ENCODE assay signal across 7 cellular contexts in the genomic region with DNA sequence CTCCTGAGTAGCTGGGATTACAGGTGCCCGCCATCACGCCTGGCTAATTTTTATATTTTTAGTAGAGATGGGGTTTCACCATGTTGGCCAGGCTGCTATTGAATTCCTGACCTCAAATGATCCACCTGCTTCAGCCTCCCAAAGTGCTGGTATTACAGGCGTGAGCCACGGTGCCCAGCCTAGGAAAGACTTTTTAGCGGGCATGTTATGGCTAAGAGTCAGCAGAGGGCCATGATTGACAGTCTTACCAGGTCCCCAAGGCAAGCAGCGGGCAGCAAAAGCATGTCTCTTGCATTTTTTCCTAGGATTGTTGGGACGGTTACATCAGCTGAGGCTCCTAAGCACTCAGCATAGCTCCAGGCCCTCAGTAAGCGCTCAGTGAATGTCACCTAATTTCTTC.
DNase-seq lines count a peak whose midpoint lies in the region; ATAC-seq, FAIRE-seq and TF ChIP-seq lines count a peak whose summit lies in the region.
"Not testable (repeated sequence)": the region's sequence is repeated elsewhere in the genome, so short reads cannot be mapped to it uniquely, and the experiment has no call there.

No MANE protein-coding gene starts in this region.

- POLR2A ChIA-PET in IMR-90 (lab: Charles Lee; ENCODE audit: unreplicated experiment); endothelial cell of umbilical vein (lab: Charles Lee): not testable (repeated sequence)

- not testable (repeated sequence) for H3K9me3 ChIP-seq in IMR-90 (ENCODE audit: control insufficient read depth, insufficient read depth, low read length); endothelial cell of umbilical vein (replicated peaks; ENCODE audit: control insufficient read depth, insufficient read depth, low read length); parathyroid adenoma (ENCODE audit: control insufficient read depth, low read length); thyroid gland

- not testable (repeated sequence) for H3K4me1 ChIP-seq in IMR-90 (ENCODE audit: control insufficient read depth, insufficient read depth, low read length); endothelial cell of umbilical vein (ENCODE audit: control insufficient read depth, extremely low read depth, insufficient read depth, low read length)
- H3K4me1 ChIP-seq in parathyroid adenoma (peaks cover 11% of the 10 kb centered on the region), thyroid gland (peaks cover 7 to 14% of the 10 kb centered on the region in 2 donors)

- in situ Hi-C loops in IMR-90 (cut with MboI; ENCODE audit: low sequenced_read_pairs): not testable (repeated sequence)

- FAIRE-seq in endothelial cell of umbilical vein (lab: Jason Lieb, UNC): peak; percentile 26

- CTCF ChIA-PET in IMR-90 (lab: Yijun Ruan, JAX); endothelial cell of umbilical vein (lab: Charles Lee): not testable (repeated sequence)

- 97% methylated on average over 4 of the region's 8 CpGs; no CpG with 5 or more reads in 1 of the 2 experiments for WGBS in IMR-90 (ENCODE audit: extremely low coverage in 2 of 2, insufficient read length in 1 of 2), 2 experiments
- 74 to 88% methylated on average over 8 of the region's 8 CpGs for WGBS in thyroid gland, 2 donors

- not testable (repeated sequence) for TF ChIP-seq CTCF in IMR-90 (conservative IDR thresholded peaks at IDR 0.05; ENCODE audit: low read depth, low read length); endothelial cell of umbilical vein (IDR thresholded peaks at IDR 0.05; ENCODE audit: extremely low read depth in 1 of 2, insufficient read depth in 1 of 2, low read depth in 1 of 2, low read length in 2 of 2); nephron progenitor cell (IDR thresholded peaks at IDR 0.05); parathyroid adenoma (IDR thresholded peaks at IDR 0.05); thyroid gland (IDR thresholded peaks at IDR 0.05)

- not testable (repeated sequence) for H3K14ac ChIP-seq in IMR-90 (replicated peaks; ENCODE audit: low read depth, low read length)

- H4K91ac ChIP-seq in IMR-90 (ENCODE audit: insufficient read depth, low read depth, low read length): not testable (repeated sequence)

- TF ChIP-seq POLR2A in IMR-90 (IDR thresholded peaks at IDR 0.05; ENCODE audit: low read depth, low read length); endothelial cell of umbilical vein (IDR thresholded peaks at IDR 0.05; ENCODE audit: low read depth, low read length); thyroid gland (IDR thresholded peaks at IDR 0.05): not testable (repeated sequence)

- not testable (repeated sequence) for H2BK15ac ChIP-seq in IMR-90 (ENCODE audit: low read depth, low read length)

- not testable (repeated sequence) for H4K8ac ChIP-seq in IMR-90 (ENCODE audit: low read depth in 2 of 2, low read length in 2 of 2)

- H3K36me3 ChIP-seq in IMR-90 (ENCODE audit: control insufficient read depth, insufficient read depth, low read length); endothelial cell of umbilical vein (ENCODE audit: control insufficient read depth in 2 of 2, extremely low read depth in 1 of 2, insufficient read depth in 2 of 2, low read length in 2 of 2); parathyroid adenoma (ENCODE audit: control insufficient read depth, insufficient read depth, low read length); thyroid gland: not testable (repeated sequence)

- H3K36me3 Mint-ChIP-seq in nephron progenitor cell (ENCODE audit: low read depth): peaks cover 24% of the 10 kb centered on the region

- not testable (repeated sequence) for H3K79me2 ChIP-seq in endothelial cell of umbilical vein (ENCODE audit: control insufficient read depth, insufficient read depth, low read length)
- peaks cover 30% of the 10 kb centered on the region for H3K79me2 ChIP-seq in parathyroid adenoma

- intact Hi-C loops in IMR-90 (cut with micrococcal nuclease); endothelial cell of umbilical vein (cut with micrococcal nuclease); posterior vena cava (cut with DNase I); thyroid gland (cut with DNase I): not testable (repeated sequence)

- BruUV-seq in IMR-90 (replicated peaks; lab: Mats Ljungman, UMichigan); endothelial cell of umbilical vein (replicated peaks; lab: Mats Ljungman, UMichigan): not testable (repeated sequence)

- not testable (repeated sequence) for H3K9ac ChIP-seq in IMR-90 (ENCODE audit: low read depth, low read length); endothelial cell of umbilical vein (replicated peaks; ENCODE audit: extremely low read depth, insufficient read depth, low read length); parathyroid adenoma

- not testable (repeated sequence) for H3K4ac ChIP-seq in IMR-90 (ENCODE audit: low read depth, low read length)

- not testable (repeated sequence) for H3K4me3 ChIP-seq in IMR-90 (ENCODE audit: insufficient read depth, low read depth, low read length); endothelial cell of umbilical vein (replicated peaks in 1 of 3; ENCODE audit: insufficient read depth in 1 of 3, low read depth in 1 of 3, low read length in 3 of 3); parathyroid adenoma (ENCODE audit: low read depth, low read length); thyroid gland (replicated peaks in 1 of 3)

- H4K20me1 ChIP-seq in IMR-90 (ENCODE audit: insufficient read depth, low read length); endothelial cell of umbilical vein (replicated peaks; ENCODE audit: control insufficient read depth, extremely low read depth, insufficient read depth, low read length): not testable (repeated sequence)

- dilution Hi-C loops in IMR-90 (cut with HindIII; ENCODE audit: low sequenced_read_pairs, unreplicated experiment); endothelial cell of umbilical vein (cut with MboI; ENCODE audit: extremely low pct_ligation_motif_present, low sequenced_read_pairs): not testable (repeated sequence)

- H2AK5ac ChIP-seq in IMR-90 (ENCODE audit: low read depth, low read length): not testable (repeated sequence)

- H3K9me1 ChIP-seq in IMR-90 (ENCODE audit: insufficient read depth, low read length); endothelial cell of umbilical vein (replicated peaks; ENCODE audit: control insufficient read depth, extremely low read depth, insufficient read depth, low read length): not testable (repeated sequence)

- not testable (repeated sequence) for H2AFZ ChIP-seq in IMR-90 (replicated peaks; ENCODE audit: low read length, poor library complexity); endothelial cell of umbilical vein (ENCODE audit: low read depth, low read length); parathyroid adenoma

- TF ChIP-seq RAD21 in IMR-90 (IDR thresholded peaks at IDR 0.05; ENCODE audit: low read length): not testable (repeated sequence)

- peak overlapping the region; percentile 23 for H2AK9ac ChIP-seq in IMR-90 (replicated peaks; ENCODE audit: low read depth, low read length, poor library complexity)

- H3K4me1 Mint-ChIP-seq in nephron progenitor cell: peaks cover 33% of the 10 kb centered on the region

- not testable (repeated sequence) for H4K5ac ChIP-seq in IMR-90 (ENCODE audit: low read depth, low read length)

- H2BK120ac ChIP-seq in IMR-90 (ENCODE audit: low read depth, low read length): not testable (repeated sequence)

- H3K4me2 ChIP-seq in IMR-90 (ENCODE audit: low read depth, low read length); endothelial cell of umbilical vein (ENCODE audit: insufficient read depth, low read length); parathyroid adenoma (ENCODE audit: low read length): not testable (repeated sequence)

- not testable (repeated sequence) for DNase-seq in IMR-90; endothelial cell of umbilical vein (ENCODE audit: low read depth, low spot score); nephron progenitor cell
- peak; percentile 61 for DNase-seq in left kidney (ENCODE audit: low read depth, low spot score)
- DNase-seq in posterior vena cava (ENCODE audit: low spot score): peak; percentile 45
- DNase-seq in thyroid gland: peak; percentile 24 to 34

- H3K27ac Mint-ChIP-seq in nephron progenitor cell: peak overlapping the region; percentile 70

- not testable (repeated sequence) for H3K56ac ChIP-seq in IMR-90 (ENCODE audit: extremely low read depth, insufficient read depth, low read length)

- not testable (repeated sequence) for H3K27ac ChIP-seq in IMR-90 (ENCODE audit: insufficient read depth, low read length); endothelial cell of umbilical vein (ENCODE audit: insufficient read depth, low read depth, low read length); thyroid gland
- peak overlapping the region; percentile 51 for H3K27ac ChIP-seq in parathyroid adenoma

- H3K27me3 Mint-ChIP-seq in nephron progenitor cell (ENCODE audit: low read depth, poor library complexity): not testable (repeated sequence)

- H3K9me3 Mint-ChIP-seq in nephron progenitor cell: not testable (repeated sequence)

- H2BK5ac ChIP-seq in IMR-90 (ENCODE audit: low read depth, low read length, poor library complexity, severe bottlenecking): not testable (repeated sequence)

- not testable (repeated sequence) for ATAC-seq in IMR-90 (ENCODE audit: low read depth)

- H3K27me3 ChIP-seq in IMR-90 (ENCODE audit: control insufficient read depth, insufficient read depth, low read length); endothelial cell of umbilical vein (ENCODE audit: control insufficient read depth in 2 of 2, insufficient read depth in 2 of 2, low read length in 2 of 2); parathyroid adenoma (ENCODE audit: control insufficient read depth, insufficient read depth, low read length); thyroid gland: not testable (repeated sequence)

- H3K4me3 Mint-ChIP-seq in nephron progenitor cell: not testable (repeated sequence)

- not testable (repeated sequence) for H3K79me1 ChIP-seq in IMR-90 (ENCODE audit: low read depth in 1 of 2, low read length in 2 of 2)

- not testable (repeated sequence) for H2BK20ac ChIP-seq in IMR-90 (ENCODE audit: low read depth, low read length)

- H3K23ac ChIP-seq in IMR-90 (ENCODE audit: low read depth, low read length): not testable (repeated sequence)

- not testable (repeated sequence) for H3K18ac ChIP-seq in IMR-90 (ENCODE audit: low read depth, low read length)
